Comparison of ENCODE assay signal across 1 cellular context in the genomic region with DNA sequence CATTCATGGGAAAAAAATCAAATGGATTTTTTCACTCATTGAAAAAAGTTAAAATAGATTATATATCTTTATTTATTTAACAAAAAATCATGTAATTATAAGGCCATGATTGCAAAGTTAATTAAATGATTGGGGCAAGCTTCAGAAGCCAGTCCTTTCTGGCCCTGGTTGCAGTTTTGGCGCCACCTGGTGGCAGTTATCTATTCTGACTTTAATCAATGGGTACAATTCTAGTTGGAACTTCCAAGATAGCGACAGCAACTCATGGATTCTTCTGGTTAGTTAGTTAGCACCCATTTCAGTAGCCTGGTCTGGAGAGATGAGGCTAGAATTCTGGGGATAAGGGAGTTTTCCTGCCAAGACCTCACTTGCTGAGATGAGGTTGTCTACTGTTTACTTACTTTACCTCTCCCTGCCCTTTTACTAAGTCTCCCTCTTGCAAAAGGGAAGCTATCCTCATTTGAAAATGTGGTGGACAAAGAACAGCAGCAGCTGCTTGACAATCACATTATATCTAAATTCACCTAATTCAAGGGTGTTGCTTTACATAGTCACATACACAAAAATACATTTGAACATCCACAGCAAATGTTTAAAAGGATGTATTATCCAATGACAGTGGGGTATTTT.
TF ChIP-seq lines count a peak whose summit lies in the region.

No MANE protein-coding gene starts in this region.

TF ChIP-seq in GM23338, 12 proteins besides CTCF, POLR2A, EP300 and RAD21 (continued from another document):
- TF ChIP-seq ZNF331 (CRISPR knock-in tag; IDR thresholded peaks at IDR 0.05; ENCODE audit: low read depth) (no peak), EZH2phosphoT487 (IDR thresholded peaks at IDR 0.05; ENCODE audit: unreplicated experiment) (no peak), EZH2 (IDR thresholded peaks at IDR 0.05; ENCODE audit: low read depth, unreplicated experiment) (no peak), STAT1 (IDR thresholded peaks at IDR 0.05; ENCODE audit: unreplicated experiment) (no peak), NANOG (IDR thresholded peaks at IDR 0.05; ENCODE audit: borderline replicate concordance) (no peak)
